In the genomic region with DNA sequence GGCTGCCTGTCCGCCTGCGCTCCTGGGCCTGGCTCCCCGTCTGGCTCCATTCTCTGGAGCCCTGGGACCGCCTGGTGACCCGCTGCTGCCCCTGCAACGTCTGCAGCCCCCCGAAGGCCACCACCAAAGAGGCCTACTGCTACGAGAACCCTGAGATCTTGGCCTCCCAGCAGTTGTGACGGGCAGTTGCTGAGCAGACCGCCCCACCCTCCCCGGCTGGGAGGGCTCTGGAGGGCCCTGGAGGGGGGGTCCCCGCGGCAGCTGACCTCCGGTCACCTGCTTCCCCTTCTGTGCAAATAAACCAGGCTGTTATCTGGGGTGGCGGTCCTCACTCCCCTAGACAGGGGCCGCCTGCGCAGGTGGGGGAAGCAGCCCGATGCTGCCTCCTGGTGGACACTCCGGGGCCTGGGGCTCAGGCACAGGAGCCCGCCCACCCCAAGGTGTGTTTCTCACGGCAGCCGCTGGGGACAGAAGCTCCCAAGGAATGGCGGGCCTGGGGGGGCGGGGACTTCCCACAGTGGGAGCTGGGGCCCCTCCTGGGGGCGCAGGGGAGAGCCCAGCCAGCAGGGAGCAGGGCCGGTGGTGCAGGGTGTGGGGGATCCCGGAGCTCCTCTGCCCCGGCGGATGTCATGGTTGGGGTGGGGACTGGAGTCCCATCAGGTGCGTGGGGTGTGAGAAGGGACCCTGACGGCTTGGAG, we compare ENCODE assay signal across 8 cellular contexts. TPM values are rescaled to one million over a fixed set of nuclear protein-coding genes. Genes with fewer than 3 reads are reported as not detected.
DNase-seq lines count a peak whose midpoint lies in the region; ATAC-seq lines count a peak whose summit lies in the region.

No MANE protein-coding gene starts in this region.

- DNase-seq in DMS53 (lab: John Stamatoyannopoulos, UW) (peak; percentile 94), HT-29 (ENCODE audit: low spot score) (peak; percentile 88), middle frontal gyrus (ENCODE audit: extremely low spot score, low spot score) (peak; percentile 66)
- peak; percentile 73 for DNase-seq in NK-92 treated with Interleukin-12 subunit alpha and Interleukin-12 subunit beta, amount 100 ng/mL, for 24 hours (lab: John Stamatoyannopoulos, UW)
- DNase-seq in activated CD8-positive, alpha-beta memory T cell treated with anti-CD3 and anti-CD28 coated beads for 4 hours (ENCODE audit: low read depth in 2 of 2): peak; percentile 80 to 81
- DNase-seq in effector memory CD8-positive, alpha-beta T cell: peak; percentile 87 to 89 (median 88)
- DNase-seq in stimulated activated CD8-positive, alpha-beta memory T cell treated with anti-CD3 and anti-CD28 coated beads, Interleukin-2, amount 100 ng/mL, for 1 hour (ENCODE audit: low read depth in 2 of 2): peak; percentile 76 to 88

- no peak overlapping the region for H3K4me3 Mint-ChIP-seq in effector memory CD8-positive, alpha-beta T cell

- peaks cover 9 to 23% of the 10 kb centered on the region in 2 donors for H3K27me3 Mint-ChIP-seq in effector memory CD8-positive, alpha-beta T cell

- no peaks in the 10 kb centered on the region for H3K9me3 Mint-ChIP-seq in effector memory CD8-positive, alpha-beta T cell

- no peak overlapping the region for H3K27ac Mint-ChIP-seq in effector memory CD8-positive, alpha-beta T cell

- H3K4me1 Mint-ChIP-seq in effector memory CD8-positive, alpha-beta T cell (ENCODE audit: low read depth in 2 of 2): peaks cover 11 to 16% of the 10 kb centered on the region in 2 donors

- peaks cover 11% of the 10 kb centered on the region for H3K36me3 Mint-ChIP-seq in effector memory CD8-positive, alpha-beta T cell (ENCODE audit: insufficient read depth)

- peak; percentile 27 for ATAC-seq in effector memory CD8-positive, alpha-beta T cell (replicated peaks)
- ATAC-seq in GM21737 (IDR thresholded peaks at IDR 0.05; ENCODE audit: unreplicated experiment): no peak

RNA-seq across cellular contexts. Expression of gene TUBB4B, which starts 4.7 kb away (rescaled TPM):
- 607 and 627 TPM in 2 replicates for total RNA-seq in HT-29 (2014; rRNA removed; shearing (Covaris generic))

RNA-seq across cellular contexts. Expression of gene SLC34A3, which starts 5.7 kb away (rescaled TPM):
- total RNA-seq in HT-29 (2014; rRNA removed; shearing (Covaris generic)): 0.15 TPM in 1 of 2 replicates, not detected in the other

RNA-seq across cellular contexts. Expression of gene RNF224, which starts 9.1 kb away (rescaled TPM):
- total RNA-seq in HT-29 (2014; rRNA removed; shearing (Covaris generic)): 0.38 TPM in 1 of 2 replicates, not detected in the other

RNA-seq across cellular contexts. Expression of gene CYSRT1, which starts 11.4 kb away (rescaled TPM):
- 1.6 and 2.4 TPM in 2 replicates for total RNA-seq in HT-29 (2014; rRNA removed; shearing (Covaris generic))

RNA-seq across cellular contexts. Expression of gene RNF208, which starts 14.3 kb away (rescaled TPM):
- 0.55 and 1.7 TPM in 2 replicates for total RNA-seq in HT-29 (2014; rRNA removed; shearing (Covaris generic))
